ENCODE assay signal across 18 cellular contexts in the genomic region with DNA sequence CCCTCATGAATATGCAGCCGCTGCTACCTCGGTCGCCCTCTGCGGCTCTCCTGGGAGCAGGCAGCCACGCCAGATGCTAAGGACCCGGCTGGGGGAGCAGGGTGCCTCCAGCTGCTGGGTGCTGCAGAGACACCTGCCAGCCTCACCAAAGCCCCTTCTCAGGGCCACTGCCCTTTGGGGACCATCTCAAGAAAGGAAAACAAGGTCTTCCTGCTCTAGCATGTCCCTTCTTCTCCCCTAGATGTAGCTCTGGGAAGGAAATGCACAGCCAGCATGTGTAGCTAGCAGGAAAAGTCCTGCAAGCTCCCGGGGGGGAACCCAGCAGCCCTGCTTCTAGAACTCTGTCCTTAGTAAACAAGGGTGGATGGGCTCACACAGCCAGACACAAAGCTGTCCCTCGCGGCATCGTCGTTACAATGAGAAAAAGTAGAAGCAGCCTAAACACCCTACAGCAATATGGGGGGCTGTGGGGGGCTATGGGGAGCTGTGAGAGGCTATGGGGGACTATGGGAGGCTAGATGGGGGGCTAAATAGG. TPM values are rescaled to one million over a fixed set of nuclear protein-coding genes. Genes with fewer than 3 reads are reported as not detected.
DNase-seq lines count a peak whose midpoint lies in the region; TF ChIP-seq lines count a peak whose summit lies in the region.
"Had no signal": no experiment of that assay in that cellular context is flagged by ENCODE, and none has a peak within 500 bp of the region (broad histone marks: within the 10 kb centered on the region; RNA-seq: fewer than 3 reads in every experiment).

No MANE protein-coding gene starts in this region.

- H3K27ac ChIP-seq in ovary = no peak overlapping the region

- peak; percentile 13; the same call in 1 of the 2 replicates for TF ChIP-seq CTCF in BE2C (IDR thresholded peaks at IDR 0.05; ENCODE audit: low read depth, low read length)
- TF ChIP-seq CTCF in glutamatergic neuron (IDR thresholded peaks at IDR 0.05; ENCODE audit: partially characterized antibody, unreplicated experiment) = no peak
- no peak for TF ChIP-seq CTCF in ovary (IDR thresholded peaks at IDR 0.05)

- H3K36me3 ChIP-seq in BE2C = no peaks in the 10 kb centered on the region
- no peaks in the 10 kb centered on the region for H3K36me3 ChIP-seq in ovary

- H3K36me3 Mint-ChIP-seq in glutamatergic neuron (ENCODE audit: unreplicated experiment) = no peaks in the 10 kb centered on the region
- H3K36me3 Mint-ChIP-seq: T-cell had no signal

- WGBS in ovary, 3 donors = 57 to 69% (median 60%) methylated on average over 8 to 11 of the region's 11 CpGs

- H3K4me3 Mint-ChIP-seq in glutamatergic neuron (ENCODE audit: unreplicated experiment) = no peak overlapping the region
- H3K4me3 Mint-ChIP-seq: T-cell had no signal

- no peak for TF ChIP-seq EP300 in ovary (IDR thresholded peaks at IDR 0.05)

- H3K27ac Mint-ChIP-seq in glutamatergic neuron (ENCODE audit: unreplicated experiment) = peak overlapping the region; percentile 48
- H3K27ac Mint-ChIP-seq: T-cell had no signal

- H3K9me3 ChIP-seq in BE2C (no peaks in the 10 kb centered on the region), ovary (no peaks in the 10 kb centered on the region)
- H3K9me3 ChIP-seq: SK-N-SH had no signal

- no peak for TF ChIP-seq POLR2A in ovary (IDR thresholded peaks at IDR 0.05)

- H3K27me3 Mint-ChIP-seq in glutamatergic neuron (ENCODE audit: unreplicated experiment) = peaks cover 7% of the 10 kb centered on the region

- H3K4me1 ChIP-seq in BE2C (peaks cover 4% of the 10 kb centered on the region), ovary (ENCODE audit: insufficient read depth) (peaks cover 5% of the 10 kb centered on the region)

- H3K4me3 ChIP-seq in BE2C (ENCODE audit: low read depth, low read length) (peak overlapping the region; percentile 37), ovary (no peak overlapping the region)

- H3K4me1 Mint-ChIP-seq in glutamatergic neuron (ENCODE audit: low read depth, unreplicated experiment) = peaks cover 16% of the 10 kb centered on the region
- H3K4me1 Mint-ChIP-seq: T-cell had no signal

- peaks cover 5% of the 10 kb centered on the region for H3K9me3 Mint-ChIP-seq in glutamatergic neuron (ENCODE audit: unreplicated experiment)
- H3K9me3 Mint-ChIP-seq: T-cell had no signal

- intact Hi-C loops in ovary (cut with DNase I) = no loop called here

- H3K27me3 ChIP-seq in BE2C (no peaks in the 10 kb centered on the region), ovary (no peaks in the 10 kb centered on the region)

- peak; percentile 8 for DNase-seq in NCI-H1092 treated with DMSO at 0.1 percent for 48 hours (lab: John Stamatoyannopoulos, UW)
- DNase-seq in NCI-H1092 (lab: John Stamatoyannopoulos, UW) = no peak
- DNase-seq in BE2C = peak; percentile 60
- DNase-seq in NCI-H524 treated with DMSO at 0.1 percent for 48 hours (lab: John Stamatoyannopoulos, UW) = peak; percentile 52
- DNase-seq in glutamatergic neuron = peak; percentile 61
- DNase-seq in HCEC 1CT = no peak
- no peak for DNase-seq in ovary
- DNase-seq in SIG-M5 (lab: John Stamatoyannopoulos, UW) = no peak
- DNase-seq: 8988T, C1 segment of cervical spinal cord, GF-D8, KBM-7, NCI-H1048, NCI-H1930, NCI-H526 treated with DMSO at 0.1 percent for 48 hours, Right ventricle myocardium superior, SK-N-SH, T-cell had no signal

RNA-seq across cellular contexts. Expression of gene OLFM1, which starts 56.7 kb away (rescaled TPM):
- 298 TPM for polyA plus RNA-seq in BE2C (2012; ENCODE audit: insufficient read depth, insufficient read length, low read depth)
- total RNA-seq in glutamatergic neuron (ENCODE audit: unreplicated experiment) (387 TPM), ovary (10 to 100 TPM in 5 of 7 donors, 1 to 10 TPM in 2; 6.5 to 40.0 (median 19.9) TPM)
- polyA plus RNA-seq in ovary = 10 to 100 TPM; 16.3 to 22.3 TPM

Comparison
In these comparisons a context has a peak if more than half of its experiments do, and no peak if none do; other contexts are left out.
1. DNase-seq: peak in NCI-H1092 treated with DMSO at 0.1 percent for 48 hours (single experiment), BE2C (single experiment), NCI-H524 treated with DMSO at 0.1 percent for 48 hours (single experiment) and glutamatergic neuron (single experiment); none in NCI-H1092 (single experiment), HCEC 1CT (single experiment), ovary (0 of 5) and SIG-M5 (single experiment).